22 cellular contexts compared by ENCODE assay signal in genomic region chr5:21159526-21160059, GRCh38.
"Had no signal": no experiment of that assay in that cellular context is flagged by ENCODE, and none has a peak within 500 bp of the region (broad histone marks: within the 10 kb centered on the region; RNA-seq: fewer than 3 reads in every experiment).

No MANE protein-coding gene starts in this region.

- ATAC-seq: activated CD4-positive, alpha-beta T cell treated with anti-CD3 and anti-CD28 coated beads for 36 hours; gastrocnemius medialis; left colon; right lobe of liver; stimulated activated naive CD8-positive, alpha-beta T cell treated with anti-CD3 and anti-CD28 coated beads, Interleukin-15, Interleukin-2, amounts not matched to agents 100 U/mL and 50 U/mL, for 24 hours had no signal

- H3K36me3 ChIP-seq: cardiac muscle cell, gastrocnemius medialis, neutrophil, right lobe of liver, thoracic aorta, vagina had no signal

- H3K4me3 ChIP-seq: cardiac muscle cell, coronary artery, dorsolateral prefrontal cortex, gastrocnemius medialis, hepatocyte, right lobe of liver, thoracic aorta, vagina had no signal

- H3K9me3 ChIP-seq: gastrocnemius medialis, neutrophil, right lobe of liver, thoracic aorta, vagina had no signal

- H3K4me1 ChIP-seq: gastrocnemius medialis, right lobe of liver, vagina had no signal

- H3K27me3 ChIP-seq: cardiac muscle cell, dorsolateral prefrontal cortex, gastrocnemius medialis, hepatocyte, neutrophil, right lobe of liver, vagina had no signal

- H3K27ac ChIP-seq: cardiac muscle cell, coronary artery, dorsolateral prefrontal cortex, gastrocnemius medialis, hepatocyte, neutrophil, right lobe of liver, thoracic aorta, vagina had no signal

- DNase-seq: activated CD4-positive, alpha-beta T cell treated with anti-CD3 and anti-CD28 coated beads for 36 hours; activated CD4-positive, alpha-beta T cell treated with anti-CD3 and anti-CD28 coated beads, Interleukin-2, amount 50 U/mL, for 4 hours; activated CD4-positive, CD25-positive, alpha-beta regulatory T cell; activated effector memory CD4-positive, alpha-beta T cell treated with Interleukin-2 at 50 U/mL for 16 hours; activated naive CD4-positive, alpha-beta T cell treated with Interleukin-2 at 50 U/mL for 16 hours; anterior cingulate cortex; dorsolateral prefrontal cortex; effector memory CD4-positive, alpha-beta T cell; gastrocnemius medialis; kidney; left colon; naive B cell; nephron progenitor cell; right lobe of liver; stimulated activated CD4-positive, alpha-beta T cell treated with anti-CD3 and anti-CD28 coated beads, Interleukin-2, amount 100 ng/mL, for 48 hours; stimulated activated naive CD8-positive, alpha-beta T cell treated with anti-CD3 and anti-CD28 coated beads, Interleukin-15, Interleukin-2, amounts not matched to agents 100 U/mL and 50 U/mL, for 24 hours had no signal
